ENCODE assay signal across 9 cellular contexts in genomic region chr15:51281368-51281967, GRCh38. TPM values are rescaled to one million over a fixed set of nuclear protein-coding genes. Genes with fewer than 3 reads are reported as not detected.
DNase-seq lines count a peak whose midpoint lies in the region; ATAC-seq, FAIRE-seq and TF ChIP-seq lines count a peak whose summit lies in the region.
"Had no signal": no experiment of that assay in that cellular context is flagged by ENCODE, and none has a peak within 500 bp of the region (broad histone marks: within the 10 kb centered on the region; RNA-seq: fewer than 3 reads in every experiment).

No MANE protein-coding gene starts in this region.

- ATAC-seq in HepG2 (peak; percentile 98), HG03097 (IDR thresholded peaks at IDR 0.05; ENCODE audit: low FRiP score, unreplicated experiment) (no peak)

- WGBS in HepG2 (ENCODE audit: low lambda C conversion rate), result 33% methylated on average over 1 of the region's 4 CpGs

- H3K36me3 ChIP-seq in colonic mucosa (no peaks in the 10 kb centered on the region), HepG2 (replicated peaks in 1 of 2; ENCODE audit: control insufficient read depth in 1 of 2, insufficient read depth in 2 of 2, low read length in 2 of 2) (no peaks in the 10 kb centered on the region)
- H3K36me3 ChIP-seq: BLaER1 treated with 17β-estradiol and CSF1 and Interleukin-3, amounts not matched to agents 10 nM and 100 nM had no signal

- BruUV-seq in HepG2 (replicated peaks; lab: Mats Ljungman, UMichigan), result no TSS peak

- H3K9ac ChIP-seq in colonic mucosa (ENCODE audit: low read depth in 2 of 2, low read length in 2 of 2), result no peak overlapping the region
- H3K9ac ChIP-seq in HepG2 (ENCODE audit: insufficient read depth, low read depth, low read length), result no peak overlapping the region

- no peak for TF ChIP-seq POLR2A in HepG2 (IDR thresholded peaks at IDR 0.05; ENCODE audit: insufficient read depth in 1 of 2, low read depth in 2 of 2, low read length in 2 of 2)

- no peaks in the 10 kb centered on the region for H3K9me3 ChIP-seq in colonic mucosa
- no peaks in the 10 kb centered on the region for H3K9me3 ChIP-seq in HepG2 (ENCODE audit: low read length)

- POLR2A ChIA-PET in HepG2 (lab: Yijun Ruan, JAX), result no interaction called here

- CTCF ChIA-PET in HepG2 (lab: Yijun Ruan, JAX; ENCODE audit: low intra/inter-chr PET ratio, low total read pairs), result interaction anchor here (1.3 to 7.1 kb wide), 3 partner anchors 97 to 122 kb away, joined by 4 to 109 read pairs (median 4); no protein-coding TSS in a partner anchor

- TF ChIP-seq CTCF in HFF-Myc (IDR thresholded peaks at IDR 0.05; ENCODE audit: low read depth, low read length, missing control alignments), result peak; percentile 71
- peak; percentile 56 for TF ChIP-seq CTCF in colonic mucosa (IDR thresholded peaks at IDR 0.05)
- peak; percentile 92 for TF ChIP-seq CTCF in HepG2 (CRISPR knock-in tag; IDR thresholded peaks at IDR 0.05)
- peak; percentile 68 for TF ChIP-seq CTCF in type B pancreatic cell (conservative IDR thresholded peaks at IDR 0.05)

- H3K4me3 ChIP-seq in HFF-Myc (replicated peaks; ENCODE audit: low read depth, low read length) (no peak overlapping the region), colonic mucosa (no peak overlapping the region), HepG2 (replicated peaks in 1 of 3; ENCODE audit: insufficient read depth in 1 of 3, low read depth in 2 of 3, low read length in 3 of 3) (no peak overlapping the region)
- H3K4me3 ChIP-seq: BLaER1 treated with 17β-estradiol and CSF1 and Interleukin-3, amounts not matched to agents 10 nM and 100 nM had no signal

- H3K27ac ChIP-seq in colonic mucosa (no peak overlapping the region), HepG2 (ENCODE audit: extremely low read length, insufficient read depth, low read length) (no peak overlapping the region)

- intact Hi-C loops in colonic mucosa (cut with DNase I) (loop anchor here (1.0 to 10.0 kb wide), 2 partner anchors 100 to 117 kb away; no protein-coding TSS in a partner anchor), HepG2 (cut with micrococcal nuclease; ENCODE audit: unreplicated experiment) (loop anchor here (1.0 to 10.0 kb wide), 4 partner anchors 100 to 217 kb away; no protein-coding TSS in a partner anchor)

- in situ Hi-C loops in HepG2 (cut with HindIII; ENCODE audit: extremely low pct_ligation_motif_present, low pct_unique_long_range_greater_than_20kb), result no loop called here

- no peaks in the 10 kb centered on the region for H3K27me3 ChIP-seq in colonic mucosa
- no peaks in the 10 kb centered on the region for H3K27me3 ChIP-seq in HepG2 (ENCODE audit: control insufficient read depth in 1 of 2, insufficient read depth in 2 of 2, low read length in 2 of 2)
- H3K27me3 ChIP-seq: BLaER1 treated with 17β-estradiol and CSF1 and Interleukin-3, amounts not matched to agents 10 nM and 100 nM had no signal

- H3K4me1 Mint-ChIP-seq in type B pancreatic cell (ENCODE audit: unreplicated experiment), result peaks cover 5% of the 10 kb centered on the region

- no peaks in the 10 kb centered on the region for H3K79me2 ChIP-seq in HepG2 (ENCODE audit: insufficient read depth, low read length)

- no peaks in the 10 kb centered on the region for H4K20me1 ChIP-seq in HepG2 (ENCODE audit: insufficient read depth, low read length)
- H4K20me1 ChIP-seq: BLaER1 treated with 17β-estradiol and CSF1 and Interleukin-3, amounts not matched to agents 10 nM and 100 nM had no signal

- FAIRE-seq in HepG2 (lab: Jason Lieb, UNC), result peak; percentile 4

- H3K36me3 Mint-ChIP-seq in type B pancreatic cell, result no peaks in the 10 kb centered on the region

- TF ChIP-seq RAD21 in HepG2 (CRISPR knock-in tag; IDR thresholded peaks at IDR 0.05), result peak; percentile 90

- no peak overlapping the region for H2AFZ ChIP-seq in HepG2 (ENCODE audit: low read length)

- no peaks in the 10 kb centered on the region for H3K9me3 Mint-ChIP-seq in type B pancreatic cell

- DNase-seq in NCI-H1417 (lab: John Stamatoyannopoulos, UW) (peak in 2 of 3 experiments; percentile 2 to 9), NCI-H1417 treated with DMSO at 0.1 percent for 48 hours (lab: John Stamatoyannopoulos, UW) (no peak), HFF-Myc (ENCODE audit: extremely low read depth, low read depth) (no peak), NOMO-1 treated with dmso at 0.1 percent for 144 hours (lab: John Stamatoyannopoulos, UW; ENCODE audit: unreplicated experiment) (peak; percentile 16), colonic mucosa (peak; percentile 79), HepG2 (ENCODE audit: low spot score) (peak; percentile 44), type B pancreatic cell (ENCODE audit: extremely low spot score, unreplicated experiment) (no peak)

- H3K27me3 Mint-ChIP-seq in type B pancreatic cell, result peaks cover 16% of the 10 kb centered on the region

- no peak overlapping the region for H3K4me2 ChIP-seq in HepG2 (ENCODE audit: low read depth, low read length)

- TF ChIP-seq EP300 in HepG2 (IDR thresholded peaks at IDR 0.05; ENCODE audit: low read depth in 2 of 2, low read length in 2 of 2) (no peak), HepG2 (CRISPR knock-in tag; IDR thresholded peaks at IDR 0.05; ENCODE audit: borderline replicate concordance) (no peak)

- no peaks in the 10 kb centered on the region for H3K4me1 ChIP-seq in colonic mucosa
- H3K4me1 ChIP-seq in HepG2 (ENCODE audit: insufficient read depth, low read length), result peaks cover 23% of the 10 kb centered on the region

- H3K27ac Mint-ChIP-seq in type B pancreatic cell, result no peak overlapping the region

- no peak overlapping the region for H3K4me3 Mint-ChIP-seq in type B pancreatic cell

TF ChIP-seq in HepG2, 621 proteins besides CTCF, POLR2A, EP300 and RAD21 (continues in another document):
- TF ChIP-seq SP5 (CRISPR knock-in tag; IDR thresholded peaks at IDR 0.05; ENCODE audit: borderline replicate concordance, low read depth), result no peak
- TF ChIP-seq TEAD3 (CRISPR knock-in tag; optimal IDR thresholded peaks at IDR 0.05; ENCODE audit: borderline replicate concordance), result peak; percentile 25
- TF ChIP-seq HOXA5 (CRISPR knock-in tag; IDR thresholded peaks at IDR 0.05), result peak; percentile 62; the same call in 1 of the 2 replicates
- TF ChIP-seq XRCC5 (optimal IDR thresholded peaks at IDR 0.05; ENCODE audit: low read length), result peak; percentile 73
- peak; percentile 96 for TF ChIP-seq STAG1 (CRISPR knock-in tag; IDR thresholded peaks at IDR 0.05)
- 0 out of 2 replicates have a peak, but pooled peaks have one; percentile 16 for TF ChIP-seq ZNF772 (CRISPR knock-in tag; IDR thresholded peaks at IDR 0.05)

RNA-seq across cellular contexts. Expression of gene CYP19A1, which starts 56.9 kb away (rescaled TPM):
- total RNA-seq in colonic mucosa (not detected), HepG2 (2016; rRNA removed; fragmentation: Illumina TruSeq; extraction: Trizol) (9.1 and 10.9 TPM in 2 replicates), type B pancreatic cell (ENCODE audit: low replicate concordance) (0.95 and 1.3 TPM in 2 replicates)
- 1.5 and 2.4 TPM in 2 replicates for total RNA-seq in HepG2 (2016; cell fraction: cytosol; rRNA removed; fragmentation: Illumina TruSeq; extraction: Trizol; ENCODE audit: low read depth)
- total RNA-seq in HepG2 (2016; cell fraction: insoluble cytoplasmic fraction; rRNA removed; fragmentation: Illumina TruSeq; extraction: Trizol), result 9.6 and 9.7 TPM in 2 replicates
- 6.7 and 9.2 TPM in 2 replicates for total RNA-seq in HepG2 (2016; cell fraction: membrane; rRNA removed; fragmentation: Illumina TruSeq; extraction: Trizol)
- total RNA-seq in HepG2 (2016; cell fraction: nucleus; rRNA removed; fragmentation: Illumina TruSeq; extraction: Trizol), result 13.6 and 15.6 TPM in 2 replicates
- 23.0 and 23.9 TPM in 2 replicates for polyA plus RNA-seq in HepG2 (2011; rRNA removed)
- 28.9 and 50.2 TPM in 2 replicates for polyA plus RNA-seq in HepG2 (2011; cell fraction: cytosol; rRNA removed)
- 15.5 and 19.9 TPM in 2 replicates for polyA plus RNA-seq in HepG2 (2011; cell fraction: nucleus; rRNA removed)
- polyA plus RNA-seq in HepG2 (2012), result 25.6 and 28.5 TPM in 2 replicates
- 2.6 and 3.1 TPM in 2 replicates for polyA plus RNA-seq in HepG2 (2016; cell fraction: cytosol; fragmentation: Illumina TruSeq; extraction: Trizol; ENCODE audit: low read depth)
- 4.9 and 8.2 TPM in 2 replicates for polyA plus RNA-seq in HepG2 (2016; cell fraction: insoluble cytoplasmic fraction; fragmentation: Illumina TruSeq; extraction: Trizol; ENCODE audit: low read depth)
- 2.7 and 2.9 TPM in 2 replicates for polyA plus RNA-seq in HepG2 (2016; cell fraction: membrane; fragmentation: Illumina TruSeq; extraction: Trizol; ENCODE audit: low read depth)
- polyA plus RNA-seq in HepG2 (2016; cell fraction: nucleus; fragmentation: Illumina TruSeq; extraction: Trizol; ENCODE audit: insufficient read depth, low read depth), result 8.2 and 8.3 TPM in 2 replicates
- 67.8 TPM in 1 of 2 replicates, not detected in the other for polyA minus RNA-seq in HepG2 (2011; rRNA and poly(A)+ RNA removed; ENCODE audit: low replicate concordance)
- polyA minus RNA-seq in HepG2 (2011; cell fraction: cytosol; rRNA and poly(A)+ RNA removed), result 24.8 and 37.2 TPM in 2 replicates
- polyA minus RNA-seq in HepG2 (2011; cell fraction: nucleus; rRNA and poly(A)+ RNA removed), result 31.2 and 42.5 TPM in 2 replicates

RNA-seq across cellular contexts. Expression of gene GLDN, which starts 60.0 kb away (rescaled TPM):
- total RNA-seq in colonic mucosa (1 to 10 TPM; 3.7 to 8.6 TPM), HepG2 (2016; rRNA removed; fragmentation: Illumina TruSeq; extraction: Trizol) (0.59 and 0.86 TPM in 2 replicates), type B pancreatic cell (ENCODE audit: low replicate concordance) (0.52 and 0.68 TPM in 2 replicates)
- total RNA-seq in HepG2 (2016; cell fraction: cytosol; rRNA removed; fragmentation: Illumina TruSeq; extraction: Trizol; ENCODE audit: low read depth), result 0.10 TPM in 1 of 2 replicates, not detected in the other
- 0.82 and 0.89 TPM in 2 replicates for total RNA-seq in HepG2 (2016; cell fraction: insoluble cytoplasmic fraction; rRNA removed; fragmentation: Illumina TruSeq; extraction: Trizol)
- 0.31 and 0.37 TPM in 2 replicates for total RNA-seq in HepG2 (2016; cell fraction: membrane; rRNA removed; fragmentation: Illumina TruSeq; extraction: Trizol)
- 1.6 and 2.0 TPM in 2 replicates for total RNA-seq in HepG2 (2016; cell fraction: nucleus; rRNA removed; fragmentation: Illumina TruSeq; extraction: Trizol)
- polyA plus RNA-seq in HepG2 (2011; rRNA removed), result 1.0 and 1.5 TPM in 2 replicates
- 0.38 and 0.44 TPM in 2 replicates for polyA plus RNA-seq in HepG2 (2011; cell fraction: cytosol; rRNA removed)
- polyA plus RNA-seq in HepG2 (2011; cell fraction: nucleus; rRNA removed), result 2.3 and 2.8 TPM in 2 replicates
- 1.0 and 1.7 TPM in 2 replicates for polyA plus RNA-seq in HepG2 (2012)
- polyA plus RNA-seq in HepG2 (2016; cell fraction: cytosol; fragmentation: Illumina TruSeq; extraction: Trizol; ENCODE audit: low read depth), result 0.06 TPM in 1 of 2 replicates, not detected in the other
- 0.37 TPM in 2 replicates for polyA plus RNA-seq in HepG2 (2016; cell fraction: insoluble cytoplasmic fraction; fragmentation: Illumina TruSeq; extraction: Trizol; ENCODE audit: low read depth)
- 0.20 and 0.24 TPM in 2 replicates for polyA plus RNA-seq in HepG2 (2016; cell fraction: membrane; fragmentation: Illumina TruSeq; extraction: Trizol; ENCODE audit: low read depth)
- polyA plus RNA-seq in HepG2 (2016; cell fraction: nucleus; fragmentation: Illumina TruSeq; extraction: Trizol; ENCODE audit: insufficient read depth, low read depth), result 2.0 and 2.3 TPM in 2 replicates
- 1.5 TPM in 1 of 2 replicates, not detected in the other for polyA minus RNA-seq in HepG2 (2011; rRNA and poly(A)+ RNA removed; ENCODE audit: low replicate concordance)
- polyA minus RNA-seq in HepG2 (2011; cell fraction: cytosol; rRNA and poly(A)+ RNA removed), result 0.26 and 0.49 TPM in 2 replicates
- 4.9 and 5.5 TPM in 2 replicates for polyA minus RNA-seq in HepG2 (2011; cell fraction: nucleus; rRNA and poly(A)+ RNA removed)

Comparison
In these comparisons a context has a peak if more than half of its experiments do, and no peak if none do; other contexts are left out.
1. DNase-seq: peak in NCI-H1417 (2 of 3), NOMO-1 treated with dmso at 0.1 percent for 144 hours (single experiment), colonic mucosa (single experiment) and HepG2 (single experiment); none in NCI-H1417 treated with DMSO at 0.1 percent for 48 hours (single experiment), HFF-Myc (single experiment) and type B pancreatic cell (single experiment).
2. Peak in every context shown above with its lines, with median percentiles within 50 percentile points of each other: CTCF ChIP-seq.